In the genomic region with DNA sequence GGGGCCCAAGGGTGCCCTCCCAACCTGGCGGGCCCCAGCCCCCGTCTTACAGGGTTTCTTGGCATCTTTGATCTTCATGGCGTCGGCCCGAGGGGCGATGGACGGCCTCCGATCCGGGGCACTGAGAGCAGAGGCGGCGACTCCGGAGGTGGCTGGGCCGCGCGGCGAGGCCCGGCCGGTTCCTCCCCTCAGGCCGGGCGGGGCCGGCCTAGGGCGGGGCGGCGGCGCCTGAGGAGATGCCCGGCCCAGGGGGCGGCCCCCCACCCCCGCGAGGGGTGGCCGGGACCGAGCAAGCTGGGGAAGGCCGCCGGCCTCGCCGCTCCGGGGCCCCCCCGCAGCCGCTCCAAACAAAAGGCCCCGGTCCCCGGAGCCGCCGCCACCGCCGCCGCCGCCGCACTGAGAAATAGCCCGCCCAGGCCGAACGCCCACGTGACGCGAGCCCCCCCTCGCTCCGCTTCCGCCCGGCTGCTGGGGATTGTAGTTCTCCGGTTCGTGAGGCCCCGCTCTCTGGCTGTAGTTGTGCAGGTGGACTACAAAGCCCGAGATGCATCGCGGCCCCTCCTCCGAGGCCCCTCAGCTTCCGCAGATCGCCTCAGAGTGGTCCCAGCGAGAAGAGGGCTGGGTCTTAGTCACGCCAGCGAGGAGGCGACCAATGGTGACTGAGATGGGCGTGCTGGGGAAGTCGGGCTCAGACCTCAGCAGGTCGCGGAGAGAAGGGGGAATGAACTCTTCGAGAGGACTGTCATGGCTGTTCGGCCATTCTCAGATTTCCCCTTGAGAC, we compare ENCODE assay signal across 1 cellular context.
TF ChIP-seq lines count a peak whose summit lies in the region.

Gene PANK3, minus strand, starts transcription at position 163 of the 781 bp plus-strand sequence. Its CDS starts 85 bp downstream, at position 78.

TF ChIP-seq in HepG2, 621 proteins besides CTCF, POLR2A, EP300 and RAD21 (continued from another document and continues in another):
- TF ChIP-seq, protein P1, sequence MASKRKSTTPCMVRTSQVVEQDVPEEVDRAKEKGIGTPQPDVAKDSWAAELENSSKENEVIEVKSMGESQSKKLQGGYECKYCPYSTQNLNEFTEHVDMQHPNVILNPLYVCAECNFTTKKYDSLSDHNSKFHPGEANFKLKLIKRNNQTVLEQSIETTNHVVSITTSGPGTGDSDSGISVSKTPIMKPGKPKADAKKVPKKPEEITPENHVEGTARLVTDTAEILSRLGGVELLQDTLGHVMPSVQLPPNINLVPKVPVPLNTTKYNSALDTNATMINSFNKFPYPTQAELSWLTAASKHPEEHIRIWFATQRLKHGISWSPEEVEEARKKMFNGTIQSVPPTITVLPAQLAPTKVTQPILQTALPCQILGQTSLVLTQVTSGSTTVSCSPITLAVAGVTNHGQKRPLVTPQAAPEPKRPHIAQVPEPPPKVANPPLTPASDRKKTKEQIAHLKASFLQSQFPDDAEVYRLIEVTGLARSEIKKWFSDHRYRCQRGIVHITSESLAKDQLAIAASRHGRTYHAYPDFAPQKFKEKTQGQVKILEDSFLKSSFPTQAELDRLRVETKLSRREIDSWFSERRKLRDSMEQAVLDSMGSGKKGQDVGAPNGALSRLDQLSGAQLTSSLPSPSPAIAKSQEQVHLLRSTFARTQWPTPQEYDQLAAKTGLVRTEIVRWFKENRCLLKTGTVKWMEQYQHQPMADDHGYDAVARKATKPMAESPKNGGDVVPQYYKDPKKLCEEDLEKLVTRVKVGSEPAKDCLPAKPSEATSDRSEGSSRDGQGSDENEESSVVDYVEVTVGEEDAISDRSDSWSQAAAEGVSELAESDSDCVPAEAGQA (IDR thresholded peaks at IDR 0.05; ENCODE audit: low read depth) = peak; percentile 65; the same call in 1 of the 2 replicates
- TF ChIP-seq, protein P1 (CRISPR knock-in tag; IDR thresholded peaks at IDR 0.05; ENCODE audit: borderline replicate concordance) = 0 out of 2 replicates have a peak, but pooled peaks have one; percentile 30
- TF ChIP-seq PCBP2 (optimal IDR thresholded peaks at IDR 0.05; ENCODE audit: low read depth, low read length, poor library complexity, severe bottlenecking) = no peak
- TF ChIP-seq, protein P2, sequence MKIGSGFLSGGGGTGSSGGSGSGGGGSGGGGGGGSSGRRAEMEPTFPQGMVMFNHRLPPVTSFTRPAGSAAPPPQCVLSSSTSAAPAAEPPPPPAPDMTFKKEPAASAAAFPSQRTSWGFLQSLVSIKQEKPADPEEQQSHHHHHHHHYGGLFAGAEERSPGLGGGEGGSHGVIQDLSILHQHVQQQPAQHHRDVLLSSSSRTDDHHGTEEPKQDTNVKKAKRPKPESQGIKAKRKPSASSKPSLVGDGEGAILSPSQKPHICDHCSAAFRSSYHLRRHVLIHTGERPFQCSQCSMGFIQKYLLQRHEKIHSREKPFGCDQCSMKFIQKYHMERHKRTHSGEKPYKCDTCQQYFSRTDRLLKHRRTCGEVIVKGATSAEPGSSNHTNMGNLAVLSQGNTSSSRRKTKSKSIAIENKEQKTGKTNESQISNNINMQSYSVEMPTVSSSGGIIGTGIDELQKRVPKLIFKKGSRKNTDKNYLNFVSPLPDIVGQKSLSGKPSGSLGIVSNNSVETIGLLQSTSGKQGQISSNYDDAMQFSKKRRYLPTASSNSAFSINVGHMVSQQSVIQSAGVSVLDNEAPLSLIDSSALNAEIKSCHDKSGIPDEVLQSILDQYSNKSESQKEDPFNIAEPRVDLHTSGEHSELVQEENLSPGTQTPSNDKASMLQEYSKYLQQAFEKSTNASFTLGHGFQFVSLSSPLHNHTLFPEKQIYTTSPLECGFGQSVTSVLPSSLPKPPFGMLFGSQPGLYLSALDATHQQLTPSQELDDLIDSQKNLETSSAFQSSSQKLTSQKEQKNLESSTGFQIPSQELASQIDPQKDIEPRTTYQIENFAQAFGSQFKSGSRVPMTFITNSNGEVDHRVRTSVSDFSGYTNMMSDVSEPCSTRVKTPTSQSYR (CRISPR knock-in tag; IDR thresholded peaks at IDR 0.05; ENCODE audit: borderline replicate concordance) = no peak
- peak; percentile 82 for TF ChIP-seq POGZ (CRISPR knock-in tag; IDR thresholded peaks at IDR 0.05)
- TF ChIP-seq ZNF883 (CRISPR knock-in tag; IDR thresholded peaks at IDR 0.05; ENCODE audit: not compliant biosample characterization) = no peak
- no peak; the same call in 1 of the 2 replicates for TF ChIP-seq ZNF564 (CRISPR knock-in tag; IDR thresholded peaks at IDR 0.05)
- TF ChIP-seq FOSL1 (CRISPR knock-in tag; IDR thresholded peaks at IDR 0.05; ENCODE audit: borderline replicate concordance) = no peak
- TF ChIP-seq ATF7 (IDR thresholded peaks at IDR 0.05) = no peak
- TF ChIP-seq ATF7 (CRISPR knock-in tag; IDR thresholded peaks at IDR 0.05) = no peak
- TF ChIP-seq, protein P3, sequence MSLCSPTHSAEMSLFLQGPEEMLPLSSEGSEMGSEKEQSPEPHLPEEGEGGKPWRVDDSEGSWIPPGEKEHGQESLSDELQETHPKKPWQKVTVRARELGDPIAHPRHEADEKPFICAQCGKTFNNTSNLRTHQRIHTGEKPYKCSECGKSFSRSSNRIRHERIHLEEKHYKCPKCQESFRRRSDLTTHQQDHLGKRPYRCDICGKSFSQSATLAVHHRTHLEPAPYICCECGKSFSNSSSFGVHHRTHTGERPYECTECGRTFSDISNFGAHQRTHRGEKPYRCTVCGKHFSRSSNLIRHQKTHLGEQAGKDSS (CRISPR knock-in tag; IDR thresholded peaks at IDR 0.05; ENCODE audit: borderline replicate concordance, low read depth) = no peak; the same call in 1 of the 2 replicates
- no peak; the same call in 1 of the 2 replicates for TF ChIP-seq ZNF124 (CRISPR knock-in tag; IDR thresholded peaks at IDR 0.05)
- TF ChIP-seq ZBTB25 (CRISPR knock-in tag; IDR thresholded peaks at IDR 0.05) = peak; percentile 100
- no peak for TF ChIP-seq E2F2 (CRISPR knock-in tag; IDR thresholded peaks at IDR 0.05; ENCODE audit: borderline replicate concordance)
- TF ChIP-seq, protein P4, sequence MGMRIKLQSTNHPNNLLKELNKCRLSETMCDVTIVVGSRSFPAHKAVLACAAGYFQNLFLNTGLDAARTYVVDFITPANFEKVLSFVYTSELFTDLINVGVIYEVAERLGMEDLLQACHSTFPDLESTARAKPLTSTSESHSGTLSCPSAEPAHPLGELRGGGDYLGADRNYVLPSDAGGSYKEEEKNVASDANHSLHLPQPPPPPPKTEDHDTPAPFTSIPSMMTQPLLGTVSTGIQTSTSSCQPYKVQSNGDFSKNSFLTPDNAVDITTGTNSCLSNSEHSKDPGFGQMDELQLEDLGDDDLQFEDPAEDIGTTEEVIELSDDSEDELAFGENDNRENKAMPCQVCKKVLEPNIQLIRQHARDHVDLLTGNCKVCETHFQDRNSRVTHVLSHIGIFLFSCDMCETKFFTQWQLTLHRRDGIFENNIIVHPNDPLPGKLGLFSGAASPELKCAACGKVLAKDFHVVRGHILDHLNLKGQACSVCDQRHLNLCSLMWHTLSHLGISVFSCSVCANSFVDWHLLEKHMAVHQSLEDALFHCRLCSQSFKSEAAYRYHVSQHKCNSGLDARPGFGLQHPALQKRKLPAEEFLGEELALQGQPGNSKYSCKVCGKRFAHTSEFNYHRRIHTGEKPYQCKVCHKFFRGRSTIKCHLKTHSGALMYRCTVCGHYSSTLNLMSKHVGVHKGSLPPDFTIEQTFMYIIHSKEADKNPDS (CRISPR knock-in tag; IDR thresholded peaks at IDR 0.05) = no peak
- peak; percentile 68 for TF ChIP-seq SALL1 (CRISPR knock-in tag; IDR thresholded peaks at IDR 0.05)
- no peak for TF ChIP-seq TGIF2 (CRISPR knock-in tag; IDR thresholded peaks at IDR 0.05)
- TF ChIP-seq, protein P5, sequence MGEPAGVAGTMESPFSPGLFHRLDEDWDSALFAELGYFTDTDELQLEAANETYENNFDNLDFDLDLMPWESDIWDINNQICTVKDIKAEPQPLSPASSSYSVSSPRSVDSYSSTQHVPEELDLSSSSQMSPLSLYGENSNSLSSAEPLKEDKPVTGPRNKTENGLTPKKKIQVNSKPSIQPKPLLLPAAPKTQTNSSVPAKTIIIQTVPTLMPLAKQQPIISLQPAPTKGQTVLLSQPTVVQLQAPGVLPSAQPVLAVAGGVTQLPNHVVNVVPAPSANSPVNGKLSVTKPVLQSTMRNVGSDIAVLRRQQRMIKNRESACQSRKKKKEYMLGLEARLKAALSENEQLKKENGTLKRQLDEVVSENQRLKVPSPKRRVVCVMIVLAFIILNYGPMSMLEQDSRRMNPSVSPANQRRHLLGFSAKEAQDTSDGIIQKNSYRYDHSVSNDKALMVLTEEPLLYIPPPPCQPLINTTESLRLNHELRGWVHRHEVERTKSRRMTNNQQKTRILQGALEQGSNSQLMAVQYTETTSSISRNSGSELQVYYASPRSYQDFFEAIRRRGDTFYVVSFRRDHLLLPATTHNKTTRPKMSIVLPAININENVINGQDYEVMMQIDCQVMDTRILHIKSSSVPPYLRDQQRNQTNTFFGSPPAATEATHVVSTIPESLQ (CRISPR knock-in tag; conservative IDR thresholded peaks at IDR 0.05) = no peak; the same call in 1 of the 2 replicates
- no peak for TF ChIP-seq ZKSCAN1 (IDR thresholded peaks at IDR 0.05; ENCODE audit: low read length)
- TF ChIP-seq ZFP90 (CRISPR knock-in tag; IDR thresholded peaks at IDR 0.05; ENCODE audit: borderline replicate concordance) = no peak; the same call in 1 of the 2 replicates
- TF ChIP-seq, protein P6, sequence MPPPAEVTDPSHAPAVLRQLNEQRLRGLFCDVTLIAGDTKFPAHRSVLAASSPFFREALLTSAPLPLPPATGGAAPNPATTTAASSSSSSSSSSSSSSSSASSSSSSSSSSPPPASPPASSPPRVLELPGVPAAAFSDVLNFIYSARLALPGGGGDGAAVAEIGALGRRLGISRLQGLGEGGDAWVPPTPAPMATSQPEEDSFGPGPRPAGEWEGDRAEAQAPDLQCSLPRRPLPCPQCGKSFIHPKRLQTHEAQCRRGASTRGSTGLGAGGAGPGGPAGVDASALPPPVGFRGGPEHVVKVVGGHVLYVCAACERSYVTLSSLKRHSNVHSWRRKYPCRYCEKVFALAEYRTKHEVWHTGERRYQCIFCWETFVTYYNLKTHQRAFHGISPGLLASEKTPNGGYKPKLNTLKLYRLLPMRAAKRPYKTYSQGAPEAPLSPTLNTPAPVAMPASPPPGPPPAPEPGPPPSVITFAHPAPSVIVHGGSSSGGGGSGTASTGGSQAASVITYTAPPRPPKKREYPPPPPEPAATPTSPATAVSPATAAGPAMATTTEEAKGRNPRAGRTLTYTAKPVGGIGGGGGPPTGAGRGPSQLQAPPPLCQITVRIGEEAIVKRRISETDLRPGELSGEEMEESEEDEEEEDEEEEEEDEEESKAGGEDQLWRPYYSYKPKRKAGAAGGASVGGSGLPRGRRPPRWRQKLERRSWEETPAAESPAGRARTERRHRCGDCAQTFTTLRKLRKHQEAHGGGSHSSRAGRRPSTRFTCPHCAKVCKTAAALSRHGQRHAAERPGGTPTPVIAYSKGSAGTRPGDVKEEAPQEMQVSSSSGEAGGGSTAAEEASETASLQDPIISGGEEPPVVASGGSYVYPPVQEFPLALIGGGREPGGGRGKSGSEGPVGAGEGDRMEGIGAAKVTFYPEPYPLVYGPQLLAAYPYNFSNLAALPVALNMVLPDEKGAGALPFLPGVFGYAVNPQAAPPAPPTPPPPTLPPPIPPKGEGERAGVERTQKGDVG (CRISPR knock-in tag; IDR thresholded peaks at IDR 0.05; ENCODE audit: borderline replicate concordance) = no peak; the same call in 1 of the 2 replicates
- no peak for TF ChIP-seq JARID2 (CRISPR knock-in tag; IDR thresholded peaks at IDR 0.05; ENCODE audit: insufficient replicate concordance)
- TF ChIP-seq, protein P7, sequence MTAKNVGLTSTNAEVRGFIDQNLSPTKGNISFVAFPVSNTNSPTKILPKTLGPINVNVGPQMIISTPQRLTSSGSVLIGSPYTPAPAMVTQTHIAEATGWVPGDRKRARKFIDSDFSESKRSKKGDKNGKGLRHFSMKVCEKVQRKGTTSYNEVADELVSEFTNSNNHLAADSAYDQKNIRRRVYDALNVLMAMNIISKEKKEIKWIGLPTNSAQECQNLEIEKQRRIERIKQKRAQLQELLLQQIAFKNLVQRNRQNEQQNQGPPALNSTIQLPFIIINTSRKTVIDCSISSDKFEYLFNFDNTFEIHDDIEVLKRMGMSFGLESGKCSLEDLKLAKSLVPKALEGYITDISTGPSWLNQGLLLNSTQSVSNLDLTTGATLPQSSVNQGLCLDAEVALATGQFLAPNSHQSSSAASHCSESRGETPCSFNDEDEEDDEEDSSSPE (CRISPR knock-in tag; IDR thresholded peaks at IDR 0.05) = peak; percentile 72
- no peak for TF ChIP-seq ZNF713 (CRISPR knock-in tag; IDR thresholded peaks at IDR 0.05)
